8 cellular contexts compared by ENCODE assay signal in the genomic region with DNA sequence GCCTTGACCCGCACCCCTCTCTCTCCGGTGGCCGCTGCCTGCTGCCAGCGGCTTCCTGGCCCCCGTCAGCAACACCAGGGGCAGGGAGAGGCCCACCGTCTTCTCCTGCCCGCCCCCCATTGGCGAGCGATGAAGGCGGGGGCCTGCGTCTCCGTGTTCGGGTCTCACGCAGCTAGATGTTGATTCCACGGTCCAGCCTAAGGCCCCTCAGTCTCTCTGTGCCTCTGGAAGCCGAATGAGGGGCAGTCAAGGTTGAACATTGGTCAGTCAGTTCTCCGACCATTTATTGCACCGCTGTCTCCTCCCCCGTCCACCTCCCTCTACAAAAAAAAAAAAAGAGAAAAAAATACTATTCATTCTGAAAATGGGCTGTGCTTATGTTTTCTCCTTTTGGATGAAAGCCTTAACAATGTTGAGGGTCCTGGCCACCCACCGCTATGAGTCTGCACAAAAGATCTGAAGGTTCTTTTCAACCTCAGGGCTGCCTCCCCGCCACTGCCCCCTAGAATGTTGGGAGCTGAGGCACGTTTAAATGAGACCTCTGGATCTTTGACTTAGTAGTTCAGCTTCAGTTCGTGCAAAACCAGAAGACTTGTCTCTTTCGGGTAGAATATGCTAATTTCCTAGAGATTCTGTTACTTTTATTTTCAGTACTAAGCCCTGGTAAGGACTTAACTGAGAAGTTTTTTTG. TPM values are rescaled to one million over a fixed set of nuclear protein-coding genes. Genes with fewer than 3 reads are reported as not detected.
A peak's percentile ranks its signal among the peaks of the same experiment; 100 is the strongest.
DNase-seq lines count a peak whose midpoint lies in the region; ATAC-seq, FAIRE-seq and TF ChIP-seq lines count a peak whose summit lies in the region.

No MANE protein-coding gene starts in this region.

- peak overlapping the region; percentile 96; the same call in 1 of the 2 replicates for H4K8ac ChIP-seq in H1 (ENCODE audit: extremely low read depth, insufficient read depth, low read length)

- H2BK15ac ChIP-seq in H1 (ENCODE audit: low read length), result no peak overlapping the region

- no peak for TF ChIP-seq POLR2A in heart left ventricle (IDR thresholded peaks at IDR 0.05)
- TF ChIP-seq POLR2A in H1 (IDR thresholded peaks at IDR 0.05; ENCODE audit: control extremely low read depth in 1 of 2, low read depth in 2 of 2, low read length in 2 of 2), result no peak; a peak in 2 of 3 replicates

- peak overlapping the region; percentile 48 to 64 for H3K4me2 ChIP-seq in H1 (ENCODE audit: insufficient read depth in 1 of 2, low read depth in 2 of 2, low read length in 2 of 2)

- CTCF ChIA-PET in activated B cell treated with CpG ODN at 0.5 μM for 24 hours (lab: Charles Lee), result interaction anchor here (2.7 kb wide), 1 partner anchor 17 kb away, joined by 15 read pairs; no protein-coding TSS in a partner anchor
- CTCF ChIA-PET in H1 (lab: Charles Lee; ENCODE audit: partially characterized antibody), result interaction anchor here (0.6 to 2.1 kb wide), 12 partner anchors 10 to 301 kb away, joined by 3 to 9 read pairs (median 4); no protein-coding TSS in a partner anchor

- peak overlapping the region; percentile 70 for H3K56ac ChIP-seq in H1 (replicated peaks; ENCODE audit: insufficient read length, low read depth, low read length)

- H3K23ac ChIP-seq in H1 (ENCODE audit: insufficient read length), result no peak overlapping the region

- H4K20me1 ChIP-seq in H1 (replicated peaks in 1 of 2; ENCODE audit: control insufficient read depth in 1 of 2, insufficient read depth in 2 of 2, low read length in 2 of 2), result peaks cover 2 to 4% of the 10 kb centered on the region in 2 experiments

- peaks cover 1% of the 10 kb centered on the region for H3K27me3 Mint-ChIP-seq in activated B cell treated with CpG ODN at 0.5 μM for 24 hours

- no peak for TF ChIP-seq EP300 in H1 (IDR thresholded peaks at IDR 0.05; ENCODE audit: borderline replicate concordance in 1 of 2, low read depth in 2 of 2, low read length in 2 of 2)

- peak overlapping the region; percentile 20 for H4K5ac ChIP-seq in H1 (ENCODE audit: insufficient read length, low read depth, low read length)

- no peak overlapping the region for H2BK120ac ChIP-seq in H1 (replicated peaks; ENCODE audit: low read depth, low read length)

- peak overlapping the region; percentile 30 for H4K91ac ChIP-seq in H1 (replicated peaks; ENCODE audit: insufficient read length, low read length)

- H3K27me3 ChIP-seq in heart left ventricle (no peaks in the 10 kb centered on the region), H1 (replicated peaks in 1 of 4; ENCODE audit: control insufficient read depth in 3 of 4, extremely low read depth in 1 of 4, insufficient read depth in 3 of 4, low read length in 3 of 4) (no peaks in the 10 kb centered on the region)

- no peak overlapping the region for H2AK5ac ChIP-seq in H1 (ENCODE audit: low read depth, low read length)

- peaks cover 16 to 52% of the 10 kb centered on the region in 2 experiments for H3K79me2 ChIP-seq in H1 (ENCODE audit: control insufficient read depth in 1 of 2, insufficient read depth in 2 of 2, low read length in 2 of 2)

- 0 out of 2 replicates have a peak, but pooled peaks cover 3% of the 10 kb centered on the region for H3K79me1 ChIP-seq in H1 (ENCODE audit: low read depth, low read length)

- POLR2A ChIA-PET in activated B cell treated with CpG ODN at 0.5 μM for 24 hours (lab: Charles Lee) (interaction anchor here (0.6 to 3.3 kb wide), 20 partner anchors 8 to 1533 kb away, joined by 3 to 50 read pairs (median 6); a partner anchor contains a TSS), H1 (lab: Charles Lee; ENCODE audit: partially characterized antibody) (interaction anchor here (0.6 to 5.6 kb wide), 31 partner anchors 11 to 434 kb away, joined by 3 to 51 read pairs (median 5); a partner anchor contains a TSS)

- no peak overlapping the region for H2BK20ac ChIP-seq in H1 (ENCODE audit: low read length)

- DNase-seq in heart left ventricle (peak in 1 of 5 donors; percentile 51), Right ventricle myocardium inferior (ENCODE audit: missing footprints) (no peak), HPDE6-E6E7 (ENCODE audit: extremely low spot score) (peak; percentile 14), activated B cell treated with CpG ODN at 0.5 μM for 24 hours (no peak), H1 (ENCODE audit: low read depth in 1 of 2, low spot score in 2 of 2) (no peak), myocyte (ENCODE audit: low read depth) (peak; percentile 48)

- no peak overlapping the region for H3K14ac ChIP-seq in H1 (ENCODE audit: insufficient read length)

- H3K4me3 ChIP-seq in heart left ventricle, result peak overlapping the region; percentile 69 to 96 (median 87)
- peak overlapping the region; percentile 77 to 94 (median 88) for H3K4me3 ChIP-seq in H1 (ENCODE audit: extremely low read depth in 1 of 4, insufficient read depth in 2 of 4, low read depth in 3 of 4, low read length in 4 of 4)
- peak overlapping the region; percentile 83 for H3K4me3 ChIP-seq in urinary bladder (ENCODE audit: low read depth, low read length)

- H3K9me3 ChIP-seq in heart left ventricle (no peaks in the 10 kb centered on the region), H1 (ENCODE audit: insufficient read depth in 2 of 2, low read depth in 1 of 2, low read length in 1 of 2) (no peaks in the 10 kb centered on the region)

- peaks cover 46% of the 10 kb centered on the region for H3K36me3 Mint-ChIP-seq in activated B cell treated with CpG ODN at 0.5 μM for 24 hours (ENCODE audit: low read depth)

- peak overlapping the region; percentile 98 for H3K4me3 Mint-ChIP-seq in activated B cell treated with CpG ODN at 0.5 μM for 24 hours

- H3K27ac ChIP-seq in heart left ventricle (peak overlapping the region; percentile 86 to 98 (median 96)), H1 (ENCODE audit: low read depth, low read length) (peak overlapping the region; percentile 92), urinary bladder (ENCODE audit: low read depth) (peak overlapping the region; percentile 92)

- H3K9me3 Mint-ChIP-seq in activated B cell treated with CpG ODN at 0.5 μM for 24 hours, result peaks cover 2% of the 10 kb centered on the region

- peak overlapping the region; percentile 15 for H3K4ac ChIP-seq in H1 (replicated peaks; ENCODE audit: insufficient read length, low read depth, low read length)

- H3K23me2 ChIP-seq in H1 (ENCODE audit: low read depth, low read length), result peaks cover 6% of the 10 kb centered on the region; the same call in 1 of the 2 replicates

- FAIRE-seq in H1 (lab: Jason Lieb, UNC), result no peak

- peak overlapping the region; percentile 84 for H3K18ac ChIP-seq in H1 (ENCODE audit: extremely low read depth, low read length)

- peak overlapping the region; percentile 90 for H2BK5ac ChIP-seq in H1 (ENCODE audit: low read depth, low read length)

- H3K36me3 ChIP-seq in heart left ventricle (peaks cover 0 to 41% (median 34%) of the 10 kb centered on the region in 9 donors), H1 (ENCODE audit: control insufficient read depth in 2 of 4, insufficient read depth in 4 of 4, low read length in 3 of 4) (peaks cover 2 to 29% (median 16%) of the 10 kb centered on the region in 4 experiments; a peak in 5 of 8 replicates), urinary bladder (ENCODE audit: insufficient read depth) (peaks cover 3% of the 10 kb centered on the region)

- H2AFZ ChIP-seq in H1 (ENCODE audit: low read length), result no peak overlapping the region

- 0 to 1% (median 0%) methylated on average over 16 to 24 of the region's 24 CpGs for WGBS in heart left ventricle, 4 donors
- WGBS in H1 (ENCODE audit: extremely low coverage in 1 of 2, insufficient coverage in 1 of 2, insufficient read length in 1 of 2, insufficient replicate concordance in 2 of 2, low coverage in 1 of 2, low lambda C conversion rate in 2 of 2, missing lambda C conversion rate in 1 of 2), 2 experiments, result 3% methylated on average over 9 of the region's 24 CpGs; no CpG with 5 or more reads in 1 of the 2 experiments
- under 1% methylated on average over 24 of the region's 24 CpGs for WGBS in urinary bladder

- peak overlapping the region; percentile 82 for H3K27ac Mint-ChIP-seq in activated B cell treated with CpG ODN at 0.5 μM for 24 hours

- peaks cover 44% of the 10 kb centered on the region for H3K4me1 Mint-ChIP-seq in activated B cell treated with CpG ODN at 0.5 μM for 24 hours

- TF ChIP-seq CTCF in heart left ventricle (IDR thresholded peaks at IDR 0.05), result peak in 4 of 12 donors; percentile 6 to 29 (median 14)
- no peak for TF ChIP-seq CTCF in activated B cell treated with CpG ODN at 0.5 μM for 24 hours (IDR thresholded peaks at IDR 0.05)
- TF ChIP-seq CTCF in H1 (IDR thresholded peaks at IDR 0.05; ENCODE audit: control extremely low read depth in 1 of 3, insufficient read depth in 1 of 3, low read depth in 1 of 3, low read length in 3 of 3), result peak in 2 of 3 experiments; percentile 17 to 26; a peak in 3 of 4 replicates

- H3K9ac ChIP-seq in H1 (replicated peaks in 1 of 4; ENCODE audit: extremely low read depth in 1 of 4, low read depth in 3 of 4, low read length in 3 of 4), result peak overlapping the region; percentile 92 to 98 (median 95)

- intact Hi-C loops in heart left ventricle (cut with DNase I) (loop anchor here in 2 of 10 donors (2.0 to 5.0 kb wide), 2 partner anchors 18 to 34 kb away; no protein-coding TSS in a partner anchor), Right ventricle myocardium inferior (cut with DNase I) (no loop called here), activated B cell treated with CpG ODN at 0.5 μM for 24 hours (cut with micrococcal nuclease) (loop anchor here (1.0 to 5.0 kb wide), 8 partner anchors 16 to 872 kb away; a partner anchor contains a TSS)

- peaks cover 4 to 58% (median 43%) of the 10 kb centered on the region in 12 donors for H3K4me1 ChIP-seq in heart left ventricle
- no peaks in the 10 kb centered on the region for H3K4me1 ChIP-seq in H1 (replicated peaks in 1 of 4; ENCODE audit: control insufficient read depth in 3 of 4, insufficient read depth in 4 of 4, low read length in 3 of 4)
- H3K4me1 ChIP-seq in urinary bladder (ENCODE audit: insufficient read depth), result no peaks in the 10 kb centered on the region

- no peak overlapping the region for H2BK12ac ChIP-seq in H1 (ENCODE audit: low read depth, low read length)

- TF ChIP-seq RAD21 in H1 (IDR thresholded peaks at IDR 0.05 in 1 of 2, conservative IDR thresholded peaks at IDR 0.05 in 1 of 2; ENCODE audit: low read depth in 2 of 2, low read length in 2 of 2), result no peak

- ATAC-seq in heart left ventricle (peak in 1 of 4 donors; percentile 46), Right ventricle myocardium inferior (no peak), activated B cell treated with CpG ODN at 0.5 μM for 24 hours (ENCODE audit: low read depth) (no peak), HG02885 (IDR thresholded peaks at IDR 0.05; ENCODE audit: poor library complexity, unreplicated experiment) (no peak)

RNA-seq across cellular contexts. Expression of a gene that starts 0.7 kb away (rescaled TPM):
- total RNA-seq in heart left ventricle (10 to 100 TPM; 12.9 to 50.0 (median 30.0) TPM), Right ventricle myocardium inferior (22.5 TPM), activated B cell treated with CpG ODN at 0.5 μM for 24 hours (69.9 and 75.9 TPM in 2 replicates), myocyte (29.5 and 29.7 TPM in 2 replicates), urinary bladder (87.5 TPM)
- polyA plus RNA-seq in heart left ventricle (10 to 100 TPM in 1 of 2 donors, 1 to 10 TPM in 1; 6.3 to 13.3 TPM), H1 (2011; rRNA removed) (15.7 and 21.0 TPM in 2 replicates), urinary bladder (16.4 TPM)
- 99.7 and 103 TPM in 2 replicates for total RNA-seq in H1 (2021; fragmentation: NEBNext Ultra II Directional; extraction: Animal tissue kit (Norgen Biotek cat#: 25700))
- polyA plus RNA-seq in H1 (2011; cell fraction: cytosol; rRNA removed), result 26.8 TPM
- 20.1 TPM for polyA plus RNA-seq in H1 (2011; cell fraction: nucleus; rRNA removed)
- 20.9 to 62.3 TPM (median 38.7 TPM) in 4 replicates for polyA plus RNA-seq in H1 (2012, experiment 1 of 2)
- 2.2 TPM for polyA plus RNA-seq in H1 (2012, experiment 2 of 2)
- 30.1 TPM for polyA plus RNA-seq in H1 (2013, experiment 1 of 2)
- 27.0 TPM for polyA plus RNA-seq in H1 (2013, experiment 2 of 2)
- polyA minus RNA-seq in H1 (2011; rRNA and poly(A)+ RNA removed), result 75.4 and 91.3 TPM in 2 replicates
- 48.4 TPM for polyA minus RNA-seq in H1 (2011; cell fraction: cytosol; rRNA and poly(A)+ RNA removed)
- polyA minus RNA-seq in H1 (2011; cell fraction: nucleus; rRNA and poly(A)+ RNA removed), result 57.5 TPM
- polyA plus RNA-seq in myocyte (2012), result 19.1 TPM

Comparison
In these comparisons a context has a peak if more than half of its experiments do, and no peak if none do; other contexts are left out.
1. DNase-seq: peak in HPDE6-E6E7 (single experiment) and myocyte (single experiment); none in Right ventricle myocardium inferior (single experiment), activated B cell treated with CpG ODN at 0.5 μM for 24 hours (single experiment) and H1 (0 of 2).
2. Peak in every context shown above with its lines, with median percentiles within 50 percentile points of each other: H3K27ac ChIP-seq and H3K4me3 ChIP-seq.